7 cellular contexts compared by ENCODE assay signal in the genomic region with DNA sequence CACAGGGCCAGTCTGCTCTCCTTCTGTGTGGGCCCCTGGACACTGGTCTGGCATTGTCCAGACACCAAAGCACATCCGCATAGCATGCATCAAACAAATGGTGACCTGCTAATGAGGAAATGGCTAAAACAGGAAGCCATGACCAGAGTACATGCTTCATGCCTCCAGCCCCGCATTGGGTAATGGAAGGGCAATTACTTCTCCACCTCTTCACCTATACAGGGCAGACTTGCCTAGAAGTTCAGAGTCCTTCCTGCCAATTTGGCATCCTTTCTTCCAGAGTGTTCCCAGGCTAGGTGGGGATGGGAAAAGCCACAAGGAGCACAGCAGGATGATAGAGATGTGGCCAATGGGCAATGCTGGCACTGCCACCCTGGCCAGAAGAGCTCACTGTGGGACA. TPM values are rescaled to one million over a fixed set of nuclear protein-coding genes. Genes with fewer than 3 reads are reported as not detected.
"Had no signal": no experiment of that assay in that cellular context is flagged by ENCODE, and none has a peak within 500 bp of the region (broad histone marks: within the 10 kb centered on the region; RNA-seq: fewer than 3 reads in every experiment).

No MANE protein-coding gene starts in this region.

RNA-seq across cellular contexts. Expression of a gene that starts 32.1 kb away (rescaled TPM):
- total RNA-seq: OCI-LY7, PC-3, Right ventricle myocardium inferior, Right ventricle myocardium superior, RPMI7951, SJCRH30, SK-MEL-5 had no signal

RNA-seq across cellular contexts. Expression of a gene that starts 58.6 kb away (rescaled TPM):
- total RNA-seq: OCI-LY7, Right ventricle myocardium inferior, Right ventricle myocardium superior, RPMI7951, SJCRH30, SK-MEL-5 had no signal
